In genomic region chr18:23667114-23667513, GRCh38 we compare ENCODE assay signal across 1 cellular context.
TF ChIP-seq lines count a peak whose summit lies in the region.

No MANE protein-coding gene starts in this region.

TF ChIP-seq in HEK293, 187 proteins besides CTCF, POLR2A, EP300 and RAD21 (continued from another document):
- TF ChIP-seq ZNF280D (tag by site-specific recombination; IDR thresholded peaks at IDR 0.05) (no peak), ZNF548 (tag by site-specific recombination; IDR thresholded peaks at IDR 0.05) (no peak), TCF7L2 (IDR thresholded peaks at IDR 0.05; ENCODE audit: borderline replicate concordance, low read depth, low read length) (no peak)
